Comparison of ENCODE assay signal across 8 cellular contexts in genomic region chr5:42718591-42718990, GRCh38. TPM values are rescaled to one million over a fixed set of nuclear protein-coding genes. Genes with fewer than 3 reads are reported as not detected.
DNase-seq lines count a peak whose midpoint lies in the region; ATAC-seq, FAIRE-seq and TF ChIP-seq lines count a peak whose summit lies in the region.

No MANE protein-coding gene starts in this region.

- H3K27me3 ChIP-seq in GM06990 (replicated peaks; ENCODE audit: control insufficient read depth, insufficient read depth, low read length) (no peaks in the 10 kb centered on the region), K562 (ENCODE audit: control insufficient read depth in 2 of 2, insufficient read depth in 2 of 2, low read length in 2 of 2) (peaks cover 0 to 7% of the 10 kb centered on the region in 2 experiments; a peak in 2 of 5 replicates), tibial nerve (no peaks in the 10 kb centered on the region)

- H3K9me3 ChIP-seq in K562 (replicated peaks; ENCODE audit: control insufficient read depth, insufficient read depth, low read depth, low read length) (no peaks in the 10 kb centered on the region), tibial nerve (no peaks in the 10 kb centered on the region)

- intact Hi-C loops in K562 (cut with micrococcal nuclease), result no loop called here

- FAIRE-seq in K562 (lab: Jason Lieb, UNC), result no peak

- CTCF ChIA-PET in K562 (lab: Yijun Ruan, JAX; ENCODE audit: low intra/inter-chr PET ratio), result no interaction called here

- WGBS in K562 (ENCODE audit: insufficient coverage, low coverage, missing lambda C conversion rate), result 2% methylated on average over 4 of the region's 4 CpGs
- WGBS in tibial nerve, 2 donors, result 58 to 69% methylated on average over 4 of the region's 4 CpGs

- TF ChIP-seq CTCF in GM06990 (IDR thresholded peaks at IDR 0.05; ENCODE audit: insufficient read depth, low read length, poor library complexity, severe bottlenecking) (no peak), K562 (IDR thresholded peaks at IDR 0.05 in 2 of 3, conservative IDR thresholded peaks at IDR 0.05 in 1 of 3; ENCODE audit: insufficient read depth in 2 of 3, low read depth in 1 of 3, low read length in 3 of 3) (no peak), tibial nerve (IDR thresholded peaks at IDR 0.05) (no peak)

- H3K9ac ChIP-seq in K562 (ENCODE audit: insufficient read depth in 1 of 2, low read depth in 2 of 2, low read length in 2 of 2), result no peak overlapping the region

- H3K9me1 ChIP-seq in K562 (ENCODE audit: control insufficient read depth, insufficient read depth, low read length), result no peaks in the 10 kb centered on the region

- TF ChIP-seq POLR2A in K562 (conservative IDR thresholded peaks at IDR 0.05) (no peak), tibial nerve (IDR thresholded peaks at IDR 0.05) (no peak)

- H3K27ac ChIP-seq in K562 (ENCODE audit: extremely low read depth, low read depth, low read length) (no peak overlapping the region), tibial nerve (no peak overlapping the region), caudate nucleus (ENCODE audit: low read depth, low read length) (no peak overlapping the region)

- TF ChIP-seq EP300 in K562 (IDR thresholded peaks at IDR 0.05; ENCODE audit: low read length) (no peak), tibial nerve (IDR thresholded peaks at IDR 0.05) (no peak)

- H3K4me3 ChIP-seq in GM06990 (replicated peaks; ENCODE audit: low read depth, low read length) (no peak overlapping the region), K562 (no peak overlapping the region), tibial nerve (no peak overlapping the region)

- in situ Hi-C loops in K562 (cut with MboI), result no loop called here

- H2AFZ ChIP-seq in K562 (ENCODE audit: low read depth, low read length), result no peak overlapping the region

- BruUV-seq in K562 (replicated peaks; lab: Mats Ljungman, UMichigan), result no TSS peak

- DNase-seq in GM06990 (ENCODE audit: extremely low read depth, insufficient read length), result peak; percentile 21
- DNase-seq in K562 (ENCODE audit: extremely low read depth in 1 of 4, low spot score in 3 of 4), result no peak
- DNase-seq in NCI-H446 treated with DMSO at 0.1 percent for 48 hours (lab: John Stamatoyannopoulos, UW), result no peak
- no peak for DNase-seq in EL
- DNase-seq in tibial nerve (ENCODE audit: low spot score in 2 of 2), result no peak
- no peak for DNase-seq in caudate nucleus (lab: John Stamatoyannopoulos, UW)

- H3K79me2 ChIP-seq in K562 (ENCODE audit: control insufficient read depth, insufficient read depth, low read length), result no peaks in the 10 kb centered on the region

- H3K4me2 ChIP-seq in K562 (ENCODE audit: insufficient read depth, low read length), result no peak overlapping the region

- no peak for TF ChIP-seq RAD21 in K562 (CRISPR knock-in tag; conservative IDR thresholded peaks at IDR 0.05 in 1 of 2, IDR thresholded peaks at IDR 0.05 in 1 of 2)

- H4K20me1 ChIP-seq in K562 (replicated peaks; ENCODE audit: control insufficient read depth, insufficient read depth, low read length), result no peaks in the 10 kb centered on the region

- no peaks in the 10 kb centered on the region for H3K36me3 ChIP-seq in GM06990 (ENCODE audit: control insufficient read depth, insufficient read depth, low read length)
- H3K36me3 ChIP-seq in K562 (ENCODE audit: control insufficient read depth, insufficient read depth, low read length), result no peaks in the 10 kb centered on the region
- H3K36me3 ChIP-seq in tibial nerve, result peaks cover 0 to 7% (median 0%) of the 10 kb centered on the region in 3 donors

- no peaks in the 10 kb centered on the region for H3K4me1 ChIP-seq in K562 (replicated peaks in 1 of 2; ENCODE audit: control insufficient read depth in 2 of 2, insufficient read depth in 2 of 2, low read length in 2 of 2)
- no peaks in the 10 kb centered on the region for H3K4me1 ChIP-seq in tibial nerve

- POLR2A ChIA-PET in K562 (lab: Yijun Ruan, JAX), result no interaction called here

- ATAC-seq in GM21528 (IDR thresholded peaks at IDR 0.05; ENCODE audit: low FRiP score, unreplicated experiment), result peak; percentile 86
- ATAC-seq in HG03575 (IDR thresholded peaks at IDR 0.05; ENCODE audit: extremely low read depth, insufficient number of reproducible peaks, low FRiP score, unreplicated experiment), result peak; percentile 86
- ATAC-seq in K562, result peak; percentile 20; the same call in 1 of the 3 replicates

TF ChIP-seq in K562, 482 proteins besides CTCF, POLR2A, EP300 and RAD21 (continues in another document):
- no peak for TF ChIP-seq MYBL2 (IDR thresholded peaks at IDR 0.05; ENCODE audit: low read depth)
- TF ChIP-seq MYBL2 (CRISPR knock-in tag; IDR thresholded peaks at IDR 0.05; ENCODE audit: borderline replicate concordance), result no peak
- no peak for TF ChIP-seq ARID3A (IDR thresholded peaks at IDR 0.05; ENCODE audit: borderline replicate concordance, low read depth, low read length)
- no peak for TF ChIP-seq KDM5B (IDR thresholded peaks at IDR 0.05; ENCODE audit: insufficient replicate concordance, low read depth, low read length)
- no peak for TF ChIP-seq CBFA2T3 (IDR thresholded peaks at IDR 0.05)
- TF ChIP-seq FOXA3 (CRISPR knock-in tag; conservative IDR thresholded peaks at IDR 0.05 in 1 of 2, IDR thresholded peaks at IDR 0.05 in 1 of 2), result no peak
- no peak for TF ChIP-seq KLF10 (CRISPR knock-in tag; IDR thresholded peaks at IDR 0.05)
- no peak for TF ChIP-seq ETV6 (IDR thresholded peaks at IDR 0.05; ENCODE audit: borderline replicate concordance in 1 of 2, low read depth in 2 of 2, low read length in 1 of 2)
- TF ChIP-seq ETV6 (CRISPR knock-in tag; IDR thresholded peaks at IDR 0.05; ENCODE audit: borderline replicate concordance), result no peak
- TF ChIP-seq EZH2 (IDR thresholded peaks at IDR 0.05; ENCODE audit: borderline replicate concordance, low read depth, low read length), result no peak
- TF ChIP-seq ZNF77 (CRISPR knock-in tag; IDR thresholded peaks at IDR 0.05), result no peak
- no peak for TF ChIP-seq EWSR1 (IDR thresholded peaks at IDR 0.05; ENCODE audit: borderline replicate concordance, low read depth, partially characterized antibody)
- TF ChIP-seq KDM2B (CRISPR knock-in tag; IDR thresholded peaks at IDR 0.05), result no peak
- no peak for TF ChIP-seq ZNF507 (tag; conservative IDR thresholded peaks at IDR 0.05)
- TF ChIP-seq CHAMP1 (IDR thresholded peaks at IDR 0.05), result no peak

RNA-seq across cellular contexts. Expression of gene CCDC152, which starts 38.0 kb away (rescaled TPM):
- 0.39 and 2.3 TPM in 2 replicates for total RNA-seq in K562 (2011; cell fraction: chromatin; rRNA removed; ENCODE audit: low replicate concordance)
- total RNA-seq in K562 (2011; cell fraction: nucleolus; rRNA removed), result 0.50 and 0.66 TPM in 2 replicates
- total RNA-seq in K562 (2011; cell fraction: nucleoplasm; rRNA removed), result 1.2 and 2.2 TPM in 2 replicates
- total RNA-seq in K562 (2014; rRNA removed) (3.0 and 3.6 TPM in 2 replicates), K562 (2014; rRNA removed; fragmentation: Illumina TruSeq; extraction: Trizol) (7.3 and 7.8 TPM in 2 replicates), K562 (2015; rRNA removed; fragmentation: Illumina TruSeq; extraction: Trizol) (3.8 and 4.5 TPM in 2 replicates), K562 (2021) (4.7 and 5.1 TPM in 2 replicates), tibial nerve (1 to 10 TPM; 2.6 to 3.9 (median 3.0) TPM)
- polyA plus RNA-seq in K562 (2011; rRNA removed) (1.3 and 2.5 TPM in 2 replicates), K562 (2014; fragmentation: Illumina TruSeq; extraction: Trizol) (5.4 and 6.7 TPM in 2 replicates), K562 (2014; fragmentation: Nextera tagmentation; extraction: Ambion mirVana) (10 to 100 TPM; 11.0 to 11.6 TPM), K562 (2014; rRNA removed) (3.9 and 4.0 TPM in 2 replicates)
- polyA plus RNA-seq in K562 (2011; cell fraction: cytosol; rRNA removed), result 0.44 and 0.48 TPM in 2 replicates
- polyA plus RNA-seq in K562 (2011; cell fraction: nucleus; rRNA removed), result 0.34 and 0.57 TPM in 2 replicates
- polyA plus RNA-seq in K562 (2012), result 7.2 and 11.7 TPM in 2 replicates
- polyA minus RNA-seq in K562 (2011; rRNA and poly(A)+ RNA removed), result 1.0 and 1.4 TPM in 2 replicates
- polyA minus RNA-seq in K562 (2011; cell fraction: cytosol; rRNA and poly(A)+ RNA removed), result 0.38 TPM in 1 of 2 replicates, not detected in the other
- polyA minus RNA-seq in K562 (2011; cell fraction: nucleus; rRNA and poly(A)+ RNA removed), result 0.67 TPM in 2 replicates

Comparison
In these comparisons a context has a peak if more than half of its experiments do, and no peak if none do; other contexts are left out.
1. ATAC-seq: peak in every context shown above with its lines; median percentile 86 in GM21528; 86 in HG03575; 20 in K562.